In genomic region chr12:51874486-51874885, GRCh38 we compare ENCODE assay signal across 13 cellular contexts. TPM values are rescaled to one million over a fixed set of nuclear protein-coding genes. Genes with fewer than 3 reads are reported as not detected.
"Had no signal": no experiment of that assay in that cellular context is flagged by ENCODE, and none has a peak within 500 bp of the region (broad histone marks: within the 10 kb centered on the region; RNA-seq: fewer than 3 reads in every experiment).

No MANE protein-coding gene starts in this region.

- H3K36me3 ChIP-seq: SJSA1 had no signal

- H3K27ac ChIP-seq: HL-60, KMS-11, SJSA1, SK-N-MC had no signal

- H3K4me1 ChIP-seq: SJSA1 had no signal

- H3K4me3 ChIP-seq: K562, SJSA1, SK-N-MC had no signal

- H3K9me3 ChIP-seq: SJSA1 had no signal

- DNase-seq: NCI-H1048, NCI-H1105, NCI-H1436 treated with DMSO at 0.1 percent for 48 hours, SIG-M5 had no signal

RNA-seq across cellular contexts. Expression of gene ANKRD33, which starts 13.4 kb away (rescaled TPM):
- total RNA-seq: M059J, NCI-H460, Right ventricle myocardium superior, SJSA1 had no signal
- polyA plus RNA-seq: IgD-negative memory B cell had no signal

RNA-seq across cellular contexts. Expression of gene FIGNL2, which starts 26.0 kb away (rescaled TPM):
- total RNA-seq: K562, SJSA1 had no signal
- polyA plus RNA-seq: IgD-negative memory B cell had no signal

RNA-seq across cellular contexts. Expression of gene ACVRL1, which starts 32.8 kb away (rescaled TPM):
- total RNA-seq: NCI-H460 had no signal
- polyA plus RNA-seq: IgD-negative memory B cell had no signal
